Comparison of ENCODE assay signal across 41 cellular contexts in genomic region chr4:92362002-92362401, GRCh38. TPM values are rescaled to one million over a fixed set of nuclear protein-coding genes. Genes with fewer than 3 reads are reported as not detected.
"Had no signal": no experiment of that assay in that cellular context is flagged by ENCODE, and none has a peak within 500 bp of the region (broad histone marks: within the 10 kb centered on the region; RNA-seq: fewer than 3 reads in every experiment).

No MANE protein-coding gene starts in this region.

- H3K4me2 ChIP-seq: KMS-11, PC-9 had no signal

- DNase-seq: activated CD4-positive, alpha-beta T cell treated with anti-CD3 and anti-CD28 coated beads for 36 hours; activated CD4-positive, alpha-beta T cell treated with anti-CD3 and anti-CD28 coated beads, Interleukin-2, amount 10 ng/mL, durations not matched to agents 7 days and 5 days; activated CD4-positive, alpha-beta T cell treated with anti-CD3 and anti-CD28 coated beads, Interleukin-2, amount 50 U/mL, for 48 hours; activated CD8-positive, alpha-beta T cell treated with anti-CD3 and anti-CD28 coated beads, Interleukin-2, amount 10 ng/mL, durations not matched to agents 7 days and 5 days; activated gamma-delta T cell; activated naive CD4-positive, alpha-beta T cell treated with Interleukin-2 at 50 U/mL for 16 hours; activated naive CD8-positive, alpha-beta T cell treated with anti-CD3 and anti-CD28 coated beads, Interleukin-2, amount 10 ng/mL, durations not matched to agents 7 days and 5 days; activated T-cell treated with anti-CD3 and anti-CD28 coated beads, Interleukin-2, amount 50 U/mL, for 24 hours; amygdala; body of pancreas; central memory CD4-positive, alpha-beta T cell; MM.1S; MV-4-11; NCI-H1092; NCI-H1436 treated with DMSO at 0.1 percent for 48 hours; NCI-H1694 treated with DMSO at 0.1 percent for 48 hours; NCI-H2029; NCI-H345; NCI-H524 treated with DMSO at 0.1 percent for 48 hours; NCI-H748 treated with DMSO at 0.1 percent for 48 hours; NK-92 treated with Interleukin-12 subunit alpha and Interleukin-12 subunit beta, amount 100 ng/mL, for 24 hours; PC-9; SIG-M5; SW 1271; T-helper 1 cell; T-helper 2 cell; T1000; WERI-Rb-1 had no signal

- H3K4me3 Mint-ChIP-seq: activated CD4-positive, alpha-beta T cell treated with anti-CD3 and anti-CD28 coated beads for 36 hours; activated CD4-positive, alpha-beta T cell treated with anti-CD3 and anti-CD28 coated beads, Interleukin-2, amount 10 ng/mL, durations not matched to agents 7 days and 5 days; activated CD8-positive, alpha-beta T cell treated with anti-CD3 and anti-CD28 coated beads, Interleukin-2, amount 10 ng/mL, durations not matched to agents 7 days and 5 days; activated naive CD4-positive, alpha-beta T cell treated with anti-CD3 and anti-CD28 coated beads, Interleukin-2, amount 50 U/mL, for 24 hours; activated naive CD8-positive, alpha-beta T cell treated with anti-CD3 and anti-CD28 coated beads, Interleukin-2, amount 10 ng/mL, durations not matched to agents 7 days and 5 days; activated T-cell treated with anti-CD3 and anti-CD28 coated beads, Interleukin-2, amount 50 U/mL, for 24 hours had no signal

- H3K4me3 ChIP-seq: ascending aorta, body of pancreas, PC-9 had no signal

- ATAC-seq: activated CD4-positive, alpha-beta T cell treated with anti-CD3 and anti-CD28 coated beads for 36 hours; activated CD8-positive, alpha-beta T cell treated with anti-CD3 and anti-CD28 coated beads, Interleukin-2, amount 10 ng/mL, durations not matched to agents 7 days and 5 days; body of pancreas; Right ventricle myocardium inferior; SK-N-SH treated with all-trans-retinoic acid at 6 μM for 48 hours had no signal

- H3K36me3 ChIP-seq: ascending aorta, WERI-Rb-1 had no signal

- H3K27me3 Mint-ChIP-seq: activated CD4-positive, alpha-beta T cell treated with anti-CD3 and anti-CD28 coated beads for 36 hours; activated CD4-positive, alpha-beta T cell treated with anti-CD3 and anti-CD28 coated beads, Interleukin-2, amount 10 ng/mL, durations not matched to agents 7 days and 5 days; activated naive CD4-positive, alpha-beta T cell treated with anti-CD3 and anti-CD28 coated beads, Interleukin-2, amount 50 U/mL, for 24 hours; activated naive CD8-positive, alpha-beta T cell treated with anti-CD3 and anti-CD28 coated beads, Interleukin-2, amount 10 ng/mL, durations not matched to agents 7 days and 5 days; activated T-cell treated with anti-CD3 and anti-CD28 coated beads, Interleukin-2, amount 50 U/mL, for 24 hours had no signal

- H3K27me3 ChIP-seq: ascending aorta, body of pancreas had no signal

- H3K4me1 ChIP-seq: body of pancreas had no signal

- H3K36me3 Mint-ChIP-seq: activated naive CD4-positive, alpha-beta T cell treated with anti-CD3 and anti-CD28 coated beads, Interleukin-2, amount 50 U/mL, for 24 hours; activated naive CD8-positive, alpha-beta T cell treated with anti-CD3 and anti-CD28 coated beads, Interleukin-2, amount 10 ng/mL, durations not matched to agents 7 days and 5 days had no signal

- H3K9me3 Mint-ChIP-seq: activated CD4-positive, alpha-beta T cell treated with anti-CD3 and anti-CD28 coated beads, Interleukin-2, amount 10 ng/mL, durations not matched to agents 7 days and 5 days; activated naive CD4-positive, alpha-beta T cell treated with anti-CD3 and anti-CD28 coated beads, Interleukin-2, amount 50 U/mL, for 24 hours; activated T-helper 2 cell treated with anti-CD3 and anti-CD28 coated beads, Interferon-gamma antibody, Interleukin-2, Interleukin-4, amounts not matched to agents 10 μg/mL and 5 μg/mL and 100 μg/mL, durations not matched to agents 14 hours and 24 hours and 36 hours had no signal

- H3K4me1 Mint-ChIP-seq: activated CD4-positive, alpha-beta T cell treated with anti-CD3 and anti-CD28 coated beads for 36 hours; activated CD4-positive, alpha-beta T cell treated with anti-CD3 and anti-CD28 coated beads, Interleukin-2, amount 10 ng/mL, durations not matched to agents 7 days and 5 days; activated naive CD4-positive, alpha-beta T cell treated with anti-CD3 and anti-CD28 coated beads, Interleukin-2, amount 50 U/mL, for 24 hours; activated naive CD8-positive, alpha-beta T cell treated with anti-CD3 and anti-CD28 coated beads, Interleukin-2, amount 10 ng/mL, durations not matched to agents 7 days and 5 days had no signal

- H3K27ac Mint-ChIP-seq: activated CD4-positive, alpha-beta T cell treated with anti-CD3 and anti-CD28 coated beads for 36 hours; activated CD4-positive, alpha-beta T cell treated with anti-CD3 and anti-CD28 coated beads, Interleukin-2, amount 10 ng/mL, durations not matched to agents 7 days and 5 days; activated CD8-positive, alpha-beta T cell treated with anti-CD3 and anti-CD28 coated beads, Interleukin-2, amount 10 ng/mL, durations not matched to agents 7 days and 5 days; activated naive CD4-positive, alpha-beta T cell treated with anti-CD3 and anti-CD28 coated beads, Interleukin-2, amount 50 U/mL, for 24 hours; activated naive CD8-positive, alpha-beta T cell treated with anti-CD3 and anti-CD28 coated beads, Interleukin-2, amount 10 ng/mL, durations not matched to agents 7 days and 5 days; activated T-cell treated with anti-CD3 and anti-CD28 coated beads, Interleukin-2, amount 50 U/mL, for 24 hours; activated T-helper 2 cell treated with anti-CD3 and anti-CD28 coated beads, Interferon-gamma antibody, Interleukin-2, Interleukin-4, amounts not matched to agents 10 μg/mL and 5 μg/mL and 100 μg/mL, durations not matched to agents 14 hours and 24 hours and 36 hours had no signal

- H3K27ac ChIP-seq: ascending aorta, body of pancreas, KMS-11, PC-9, RWPE1, WERI-Rb-1 had no signal

- H2AFZ ChIP-seq: PC-9 had no signal

RNA-seq across cellular contexts. Expression of gene GRID2, which starts 58.2 kb away (rescaled TPM):
- total RNA-seq: activated CD4-positive, alpha-beta T cell treated with anti-CD3 and anti-CD28 coated beads for 36 hours; activated CD4-positive, alpha-beta T cell treated with anti-CD3 and anti-CD28 coated beads, Interleukin-2, amount 10 ng/mL, durations not matched to agents 7 days and 5 days; activated CD8-positive, alpha-beta T cell treated with anti-CD3 and anti-CD28 coated beads, Interleukin-2, amount 10 ng/mL, durations not matched to agents 7 days and 5 days; activated naive CD8-positive, alpha-beta T cell treated with anti-CD3 and anti-CD28 coated beads, Interleukin-2, amount 10 ng/mL, durations not matched to agents 7 days and 5 days; activated T-helper 2 cell treated with anti-CD3 and anti-CD28 coated beads, Interferon-gamma antibody, Interleukin-2, Interleukin-4, amounts not matched to agents 10 μg/mL and 5 μg/mL and 100 μg/mL, durations not matched to agents 14 hours and 24 hours and 36 hours; ascending aorta; body of pancreas; bronchial epithelial cell; LHCN-M2; NCI-H460; OCI-LY7; PC-9; SK-MEL-5 had no signal
- polyA plus RNA-seq: adipose tissue had no signal
